Comparison of ENCODE assay signal across 1 cellular context in the genomic region with DNA sequence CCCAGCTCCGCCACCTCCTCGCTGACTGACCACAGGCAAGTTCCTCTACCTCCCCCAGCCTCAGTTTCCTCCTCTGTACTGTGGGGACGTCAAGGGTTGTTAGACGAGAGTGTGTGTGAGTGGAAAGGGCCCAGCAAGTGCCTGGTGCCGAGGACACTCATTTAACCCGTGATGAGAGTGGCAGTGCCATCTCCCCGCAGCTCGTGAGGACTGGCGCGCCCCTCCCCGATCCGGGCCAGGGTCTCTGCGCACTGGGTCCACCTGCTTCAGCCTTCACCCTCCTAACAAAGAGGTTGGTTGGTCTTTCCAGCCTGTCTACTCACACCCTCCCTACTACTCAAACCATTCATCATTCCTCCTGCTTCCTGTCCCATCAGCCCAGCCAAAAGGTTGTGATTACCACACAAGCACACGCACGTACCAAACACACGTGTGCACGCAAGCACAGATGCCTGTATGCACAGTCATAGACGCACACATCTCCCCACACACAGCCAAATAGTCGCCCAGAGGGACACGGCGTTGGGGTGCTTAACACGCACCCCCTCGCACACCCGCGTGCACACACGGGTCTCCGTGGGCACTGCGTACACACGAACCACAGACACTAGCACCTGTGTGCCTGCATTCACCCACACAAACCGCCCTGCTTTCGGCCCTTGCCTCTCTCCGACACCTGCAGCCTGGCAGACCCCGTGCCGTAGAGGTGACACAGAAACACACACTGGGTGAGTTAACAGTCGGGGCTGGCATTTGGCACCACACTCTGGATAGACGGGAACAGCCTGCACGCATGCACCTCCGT.
TF ChIP-seq lines count a peak whose summit lies in the region.

No MANE protein-coding gene starts in this region.

TF ChIP-seq in IMR-90, 13 proteins besides CTCF, POLR2A, EP300 and RAD21:
- TF ChIP-seq, protein P1, sequence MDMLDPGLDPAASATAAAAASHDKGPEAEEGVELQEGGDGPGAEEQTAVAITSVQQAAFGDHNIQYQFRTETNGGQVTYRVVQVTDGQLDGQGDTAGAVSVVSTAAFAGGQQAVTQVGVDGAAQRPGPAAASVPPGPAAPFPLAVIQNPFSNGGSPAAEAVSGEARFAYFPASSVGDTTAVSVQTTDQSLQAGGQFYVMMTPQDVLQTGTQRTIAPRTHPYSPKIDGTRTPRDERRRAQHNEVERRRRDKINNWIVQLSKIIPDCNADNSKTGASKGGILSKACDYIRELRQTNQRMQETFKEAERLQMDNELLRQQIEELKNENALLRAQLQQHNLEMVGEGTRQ (IDR thresholded peaks at IDR 0.05; ENCODE audit: low read depth, low read length): no peak
- TF ChIP-seq MAZ (IDR thresholded peaks at IDR 0.05; ENCODE audit: borderline replicate concordance, low read depth, low read length): no peak
- no peak for TF ChIP-seq NFE2L2 (IDR thresholded peaks at IDR 0.05; ENCODE audit: low read depth, low read length)
- TF ChIP-seq BHLHE40 (IDR thresholded peaks at IDR 0.05; ENCODE audit: low read depth, low read length): no peak
- TF ChIP-seq ELK1 (IDR thresholded peaks at IDR 0.05; ENCODE audit: borderline replicate concordance, low read depth, low read length): no peak
- no peak for TF ChIP-seq SMC3 (IDR thresholded peaks at IDR 0.05; ENCODE audit: low read depth, low read length)
- no peak for TF ChIP-seq CHD1 (IDR thresholded peaks at IDR 0.05; ENCODE audit: low read depth, low read length)
- TF ChIP-seq CEBPB (IDR thresholded peaks at IDR 0.05; ENCODE audit: low read depth, low read length): no peak
- no peak for TF ChIP-seq MXI1 (IDR thresholded peaks at IDR 0.05; ENCODE audit: borderline replicate concordance, low read depth, low read length)
- TF ChIP-seq MAFK (IDR thresholded peaks at IDR 0.05; ENCODE audit: low read depth, low read length): no peak
- no peak for TF ChIP-seq RFX5 (IDR thresholded peaks at IDR 0.05; ENCODE audit: low read depth, low read length)
- no peak for TF ChIP-seq FOS (IDR thresholded peaks at IDR 0.05; ENCODE audit: low read depth, low read length)
- no peak for TF ChIP-seq RCOR1 (IDR thresholded peaks at IDR 0.05; ENCODE audit: insufficient replicate concordance, low read length)
